ENCODE assay signal across 12 cellular contexts in the genomic region with DNA sequence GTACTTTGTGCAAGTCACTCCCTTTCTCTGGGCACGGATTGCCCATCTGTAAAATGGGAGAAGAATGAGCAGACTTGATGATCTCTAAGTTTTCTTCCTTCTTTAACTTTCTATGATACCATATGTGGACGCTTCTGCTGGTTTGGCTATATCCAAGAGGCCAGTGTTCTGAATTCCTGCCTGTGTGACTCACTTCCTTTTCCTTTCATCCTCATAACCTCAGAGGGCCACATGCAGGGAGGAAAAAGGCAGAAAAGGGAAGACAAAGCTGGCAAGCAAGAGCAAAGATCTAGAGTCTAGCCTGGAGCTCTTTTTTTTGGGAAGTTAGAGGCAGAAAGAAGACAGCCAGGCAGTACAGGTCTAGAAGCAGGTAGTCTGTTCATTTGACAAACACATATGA.
DNase-seq lines count a peak whose midpoint lies in the region; ATAC-seq lines count a peak whose summit lies in the region.
"Had no signal": no experiment of that assay in that cellular context is flagged by ENCODE, and none has a peak within 500 bp of the region (broad histone marks: within the 10 kb centered on the region; RNA-seq: fewer than 3 reads in every experiment).

No MANE protein-coding gene starts in this region.

- no peaks in the 10 kb centered on the region for H3K36me3 ChIP-seq in MG63

- DNase-seq in DMS53 treated with DMSO at 0.1 percent for 48 hours (lab: John Stamatoyannopoulos, UW; ENCODE audit: unreplicated experiment) = peak; percentile 70
- DNase-seq in MG63 = peak; percentile 78
- peak; percentile 79 for DNase-seq in dermis blood vessel endothelial cell
- DNase-seq in lung microvascular endothelial cell (ENCODE audit: low read depth in 2 of 2) = peak; percentile 73 to 84
- no peak for DNase-seq in activated CD4-positive, alpha-beta T cell treated with anti-CD3 and anti-CD28 coated beads for 1 hour
- no peak for DNase-seq in NCI-H2196 treated with DMSO at 0.1 percent for 48 hours (lab: John Stamatoyannopoulos, UW; ENCODE audit: unreplicated experiment)
- DNase-seq in NCI-H774 (lab: John Stamatoyannopoulos, UW) = no peak
- DNase-seq: activated T-cell treated with anti-CD3 and anti-CD28 coated beads, Interleukin-2, amount 50 U/mL, for 4 hours; occipital lobe; SHP77 treated with DMSO at 0.1 percent for 48 hours had no signal

- no peaks in the 10 kb centered on the region for H3K27me3 ChIP-seq in MG63

- H3K4me3 ChIP-seq in MG63 = no peak overlapping the region
- H3K4me3 ChIP-seq: K562 had no signal

- no peak for ATAC-seq in HG02588 (IDR thresholded peaks at IDR 0.05; ENCODE audit: unreplicated experiment)
- ATAC-seq: activated T-cell treated with anti-CD3 and anti-CD28 coated beads, Interleukin-2, amount 50 U/mL, for 4 hours; K562 had no signal

- no peaks in the 10 kb centered on the region for H3K9me3 ChIP-seq in MG63

Comparison
In these comparisons a context has a peak if more than half of its experiments do, and no peak if none do; other contexts are left out.
1. DNase-seq: peak in DMS53 treated with DMSO at 0.1 percent for 48 hours (single experiment), MG63 (single experiment), dermis blood vessel endothelial cell (single experiment) and lung microvascular endothelial cell (2 of 2); none in activated CD4-positive, alpha-beta T cell treated with anti-CD3 and anti-CD28 coated beads for 1 hour (single experiment), NCI-H2196 treated with DMSO at 0.1 percent for 48 hours (single experiment) and NCI-H774 (single experiment).